In genomic region chr13:55990631-55991030, GRCh38 we compare ENCODE assay signal across 21 cellular contexts.
DNase-seq lines count a peak whose midpoint lies in the region; ATAC-seq, FAIRE-seq and TF ChIP-seq lines count a peak whose summit lies in the region.
"Had no signal": no experiment of that assay in that cellular context is flagged by ENCODE, and none has a peak within 500 bp of the region (broad histone marks: within the 10 kb centered on the region; RNA-seq: fewer than 3 reads in every experiment).

No MANE protein-coding gene starts in this region.

- H2BK5ac ChIP-seq in IMR-90 (ENCODE audit: low read depth, low read length, poor library complexity, severe bottlenecking) (no peak overlapping the region), H1 (ENCODE audit: low read depth, low read length) (no peak overlapping the region)

- H3K4me3 ChIP-seq in A549 (no peak overlapping the region), IMR-90 (ENCODE audit: insufficient read depth, low read depth, low read length) (no peak overlapping the region), H1 (ENCODE audit: extremely low read depth in 1 of 4, insufficient read depth in 2 of 4, low read depth in 3 of 4, low read length in 4 of 4) (no peak overlapping the region)
- H3K4me3 ChIP-seq: BLaER1 treated with 17β-estradiol and CSF1 and Interleukin-3, amounts not matched to agents 10 nM and 100 nM had no signal

- H3K4ac ChIP-seq in IMR-90 (ENCODE audit: low read depth, low read length) (no peak overlapping the region), H1 (replicated peaks; ENCODE audit: insufficient read length, low read depth, low read length) (no peak overlapping the region)

- no peaks in the 10 kb centered on the region for H3K23me2 ChIP-seq in H1 (ENCODE audit: low read depth, low read length)

- H4K20me1 ChIP-seq in IMR-90 (ENCODE audit: insufficient read depth, low read length) (no peaks in the 10 kb centered on the region), H1 (replicated peaks in 1 of 2; ENCODE audit: control insufficient read depth in 1 of 2, insufficient read depth in 2 of 2, low read length in 2 of 2) (no peaks in the 10 kb centered on the region)
- H4K20me1 ChIP-seq: BLaER1 treated with 17β-estradiol and CSF1 and Interleukin-3, amounts not matched to agents 10 nM and 100 nM had no signal

- in situ Hi-C loops in IMR-90 (cut with MboI; ENCODE audit: low sequenced_read_pairs) = no loop called here

- H3K23ac ChIP-seq in IMR-90 (ENCODE audit: low read depth, low read length) = no peak overlapping the region
- H3K23ac ChIP-seq in H1 (ENCODE audit: insufficient read length) = no peak overlapping the region

- no peak overlapping the region for H3K14ac ChIP-seq in IMR-90 (replicated peaks; ENCODE audit: low read depth, low read length)
- H3K14ac ChIP-seq in H1 (ENCODE audit: insufficient read length) = no peak overlapping the region

- H2BK20ac ChIP-seq in IMR-90 (ENCODE audit: low read depth, low read length) (no peak overlapping the region), H1 (ENCODE audit: low read length) (no peak overlapping the region)

- H4K5ac ChIP-seq in IMR-90 (ENCODE audit: low read depth, low read length) (no peak overlapping the region), H1 (ENCODE audit: insufficient read length, low read depth, low read length) (no peak overlapping the region)

- H3K4me3 Mint-ChIP-seq in WTC11 = no peak overlapping the region
- H3K4me3 Mint-ChIP-seq: B cell; CD4-positive, alpha-beta T cell; CD8-positive, alpha-beta T cell had no signal

- H3K4me1 ChIP-seq in A549 = no peaks in the 10 kb centered on the region
- no peaks in the 10 kb centered on the region for H3K4me1 ChIP-seq in IMR-90 (ENCODE audit: control insufficient read depth, insufficient read depth, low read length)
- no peaks in the 10 kb centered on the region for H3K4me1 ChIP-seq in H1 (replicated peaks in 1 of 4; ENCODE audit: control insufficient read depth in 3 of 4, insufficient read depth in 4 of 4, low read length in 3 of 4)
- H3K4me1 ChIP-seq: BLaER1 treated with 17β-estradiol and CSF1 and Interleukin-3, amounts not matched to agents 10 nM and 100 nM; Caco-2 had no signal

- ATAC-seq in A549 (no peak), IMR-90 (ENCODE audit: low read depth) (no peak), WTC11 (no peak)
- ATAC-seq: CD8-positive, alpha-beta T cell had no signal

- intact Hi-C loops in IMR-90 (cut with micrococcal nuclease) = no loop called here

- H3K79me2 ChIP-seq in H1 (ENCODE audit: control insufficient read depth in 1 of 2, insufficient read depth in 2 of 2, low read length in 2 of 2) = no peaks in the 10 kb centered on the region

- TF ChIP-seq EP300 in A549 (IDR thresholded peaks at IDR 0.05) (no peak), H1 (IDR thresholded peaks at IDR 0.05; ENCODE audit: borderline replicate concordance in 1 of 2, low read depth in 2 of 2, low read length in 2 of 2) (no peak)

- no peaks in the 10 kb centered on the region for H3K27me3 Mint-ChIP-seq in WTC11 (ENCODE audit: low read depth)
- H3K27me3 Mint-ChIP-seq: B cell; CD4-positive, alpha-beta T cell had no signal

- peaks cover 5% of the 10 kb centered on the region; the same call in 1 of the 2 replicates for H3K36me3 Mint-ChIP-seq in WTC11
- H3K36me3 Mint-ChIP-seq: CD8-positive, alpha-beta T cell had no signal

- TF ChIP-seq RAD21 in A549 (conservative IDR thresholded peaks at IDR 0.05 in 1 of 2, IDR thresholded peaks at IDR 0.05 in 1 of 2) (no peak), IMR-90 (IDR thresholded peaks at IDR 0.05; ENCODE audit: low read length) (no peak), H1 (IDR thresholded peaks at IDR 0.05 in 1 of 2, conservative IDR thresholded peaks at IDR 0.05 in 1 of 2; ENCODE audit: low read depth in 2 of 2, low read length in 2 of 2) (no peak)

- no peak overlapping the region for H2AK5ac ChIP-seq in IMR-90 (ENCODE audit: low read depth, low read length)
- H2AK5ac ChIP-seq in H1 (ENCODE audit: low read depth, low read length) = no peak overlapping the region

- H3K79me1 ChIP-seq in IMR-90 (ENCODE audit: low read depth in 1 of 2, low read length in 2 of 2) (no peaks in the 10 kb centered on the region), H1 (ENCODE audit: low read depth, low read length) (no peaks in the 10 kb centered on the region)

- H3K18ac ChIP-seq in IMR-90 (ENCODE audit: low read depth, low read length) = no peak overlapping the region
- no peak overlapping the region for H3K18ac ChIP-seq in H1 (ENCODE audit: extremely low read depth, low read length)

- H2BK120ac ChIP-seq in IMR-90 (ENCODE audit: low read depth, low read length) (no peak overlapping the region), H1 (replicated peaks; ENCODE audit: low read depth, low read length) (no peak overlapping the region)

- H3K27ac ChIP-seq in A549 (no peak overlapping the region), IMR-90 (ENCODE audit: insufficient read depth, low read length) (no peak overlapping the region), H1 (ENCODE audit: low read depth, low read length) (no peak overlapping the region)
- H3K27ac ChIP-seq: BLaER1 treated with 17β-estradiol and CSF1 and Interleukin-3, amounts not matched to agents 10 nM and 100 nM; C4-2B had no signal

- H4K8ac ChIP-seq in IMR-90 (ENCODE audit: low read depth in 2 of 2, low read length in 2 of 2) (no peak overlapping the region), H1 (ENCODE audit: extremely low read depth, insufficient read depth, low read length) (no peak overlapping the region)

- H2AFZ ChIP-seq in IMR-90 (replicated peaks; ENCODE audit: low read length, poor library complexity) (no peak overlapping the region), H1 (ENCODE audit: low read length) (no peak overlapping the region)

- H3K9ac ChIP-seq in IMR-90 (ENCODE audit: low read depth, low read length) = no peak overlapping the region
- H3K9ac ChIP-seq in H1 (replicated peaks in 1 of 4; ENCODE audit: extremely low read depth in 1 of 4, low read depth in 3 of 4, low read length in 3 of 4) = no peak overlapping the region
- H3K9ac ChIP-seq: BLaER1 treated with 17β-estradiol and CSF1 and Interleukin-3, amounts not matched to agents 10 nM and 100 nM had no signal

- H3K56ac ChIP-seq in IMR-90 (ENCODE audit: extremely low read depth, insufficient read depth, low read length) (no peak overlapping the region), H1 (replicated peaks; ENCODE audit: insufficient read length, low read depth, low read length) (no peak overlapping the region)

- H3K4me1 Mint-ChIP-seq in WTC11 = no peaks in the 10 kb centered on the region
- H3K4me1 Mint-ChIP-seq: B cell had no signal

- H3K9me3 ChIP-seq in A549 (no peaks in the 10 kb centered on the region), IMR-90 (ENCODE audit: control insufficient read depth, insufficient read depth, low read length) (no peaks in the 10 kb centered on the region), H1 (ENCODE audit: insufficient read depth in 2 of 2, low read depth in 1 of 2, low read length in 1 of 2) (peaks cover 0 to 3% of the 10 kb centered on the region in 2 experiments; a peak in 1 of 4 replicates)

- no peak for DNase-seq in A549 (ENCODE audit: low read depth in 1 of 2, low spot score in 1 of 2)
- DNase-seq in IMR-90 = no peak
- DNase-seq in H1 (ENCODE audit: low read depth in 1 of 2, low spot score in 2 of 2) = no peak
- DNase-seq in activated CD4-positive, alpha-beta T cell treated with anti-CD3 and anti-CD28 coated beads, Interleukin-2, amount 50 U/mL, for 4 hours = no peak
- DNase-seq in WTC11 (ENCODE audit: low spot score) = no peak
- DNase-seq: 8988T; AML-193; Caco-2; Calu3; CD4-positive, alpha-beta T cell; CD8-positive, alpha-beta T cell; DMS79 treated with DMSO at 0.1 percent for 48 hours; GF-D8 had no signal

- FAIRE-seq in A549 (lab: Jason Lieb, UNC) = no peak
- FAIRE-seq in H1 (lab: Jason Lieb, UNC) = no peak
- FAIRE-seq: A204.1, D721Med, G401.6, GM12891, GM19239 had no signal

- 22% methylated on average over 3 of the region's 3 CpGs for WGBS in A549 (ENCODE audit: missing lambda C conversion rate)
- WGBS in IMR-90 (ENCODE audit: extremely low coverage in 2 of 2, insufficient read length in 1 of 2), 2 experiments = no CpG with 5 or more reads among the region's 3 CpGs
- 96% methylated on average over 2 of the region's 3 CpGs; no CpG with 5 or more reads in 1 of the 2 experiments for WGBS in H1 (ENCODE audit: extremely low coverage in 1 of 2, insufficient coverage in 1 of 2, insufficient read length in 1 of 2, insufficient replicate concordance in 2 of 2, low coverage in 1 of 2, low lambda C conversion rate in 2 of 2, missing lambda C conversion rate in 1 of 2), 2 experiments

- peaks cover 8% of the 10 kb centered on the region for H3K9me3 Mint-ChIP-seq in WTC11

- TF ChIP-seq POLR2A in A549 (IDR thresholded peaks at IDR 0.05; ENCODE audit: low read length) = no peak
- no peak for TF ChIP-seq POLR2A in IMR-90 (IDR thresholded peaks at IDR 0.05; ENCODE audit: low read depth, low read length)
- no peak for TF ChIP-seq POLR2A in H1 (IDR thresholded peaks at IDR 0.05; ENCODE audit: control extremely low read depth in 1 of 2, low read depth in 2 of 2, low read length in 2 of 2)

- no peak overlapping the region for H2BK12ac ChIP-seq in H1 (ENCODE audit: low read depth, low read length)

- H4K91ac ChIP-seq in IMR-90 (ENCODE audit: insufficient read depth, low read depth, low read length) (no peak overlapping the region), H1 (replicated peaks; ENCODE audit: insufficient read length, low read length) (no peak overlapping the region)

- CTCF ChIA-PET in A549 (lab: Yijun Ruan, JAX) (no interaction called here), IMR-90 (lab: Yijun Ruan, JAX) (no interaction called here), H1 (lab: Charles Lee; ENCODE audit: partially characterized antibody) (interaction anchor here (1.1 kb wide), 1 partner anchor 10 kb away, joined by 3 read pairs; no protein-coding TSS in a partner anchor), WTC11 (lab: Charles Lee) (no interaction called here)

- H3K27me3 ChIP-seq in IMR-90 (ENCODE audit: control insufficient read depth, insufficient read depth, low read length) (no peaks in the 10 kb centered on the region), H1 (replicated peaks in 1 of 4; ENCODE audit: control insufficient read depth in 3 of 4, extremely low read depth in 1 of 4, insufficient read depth in 3 of 4, low read length in 3 of 4) (no peaks in the 10 kb centered on the region)
- H3K27me3 ChIP-seq: BLaER1 treated with 17β-estradiol and CSF1 and Interleukin-3, amounts not matched to agents 10 nM and 100 nM had no signal

- H3K27ac Mint-ChIP-seq in WTC11 = no peak overlapping the region
- H3K27ac Mint-ChIP-seq: B cell; CD4-positive, alpha-beta T cell; CD8-positive, alpha-beta T cell had no signal

- no peaks in the 10 kb centered on the region for H3K36me3 ChIP-seq in IMR-90 (ENCODE audit: control insufficient read depth, insufficient read depth, low read length)
- H3K36me3 ChIP-seq in H1 (ENCODE audit: control insufficient read depth in 2 of 4, insufficient read depth in 4 of 4, low read length in 3 of 4) = no peaks in the 10 kb centered on the region
- H3K36me3 ChIP-seq: BLaER1 treated with 17β-estradiol and CSF1 and Interleukin-3, amounts not matched to agents 10 nM and 100 nM had no signal

- POLR2A ChIA-PET in A549 (lab: Yijun Ruan, JAX) (no interaction called here), IMR-90 (lab: Charles Lee; ENCODE audit: unreplicated experiment) (no interaction called here), H1 (lab: Charles Lee; ENCODE audit: partially characterized antibody) (no interaction called here), WTC11 (lab: Charles Lee) (no interaction called here)

- dilution Hi-C loops in IMR-90 (cut with HindIII; ENCODE audit: low sequenced_read_pairs, unreplicated experiment) = no loop called here

- TF ChIP-seq CTCF in A549 (IDR thresholded peaks at IDR 0.05) = no peak
- no peak for TF ChIP-seq CTCF in IMR-90 (conservative IDR thresholded peaks at IDR 0.05; ENCODE audit: low read depth, low read length)
- no peak for TF ChIP-seq CTCF in H1 (IDR thresholded peaks at IDR 0.05; ENCODE audit: control extremely low read depth in 1 of 3, insufficient read depth in 1 of 3, low read depth in 1 of 3, low read length in 3 of 3)
- TF ChIP-seq CTCF in WTC11 (IDR thresholded peaks at IDR 0.05) = no peak

- no peak overlapping the region for H2BK15ac ChIP-seq in IMR-90 (ENCODE audit: low read depth, low read length)
- no peak overlapping the region for H2BK15ac ChIP-seq in H1 (ENCODE audit: low read length)

- no peak overlapping the region for H2AK9ac ChIP-seq in IMR-90 (replicated peaks; ENCODE audit: low read depth, low read length, poor library complexity)

- H3K9me1 ChIP-seq in IMR-90 (ENCODE audit: insufficient read depth, low read length) = no peaks in the 10 kb centered on the region

- BruUV-seq in IMR-90 (replicated peaks; lab: Mats Ljungman, UMichigan) = no TSS peak

- no peak overlapping the region for H3K4me2 ChIP-seq in A549
- H3K4me2 ChIP-seq in IMR-90 (ENCODE audit: low read depth, low read length) = no peak overlapping the region
- no peak overlapping the region for H3K4me2 ChIP-seq in H1 (ENCODE audit: insufficient read depth in 1 of 2, low read depth in 2 of 2, low read length in 2 of 2)
- H3K4me2 ChIP-seq: BLaER1 treated with 17β-estradiol and CSF1 and Interleukin-3, amounts not matched to agents 10 nM and 100 nM had no signal
